Comparison of ENCODE assay signal across 10 cellular contexts in genomic region chr1:162631546-162632233, GRCh38. TPM values are rescaled to one million over a fixed set of nuclear protein-coding genes. Genes with fewer than 3 reads are reported as not detected.
DNase-seq lines count a peak whose midpoint lies in the region; ATAC-seq and FAIRE-seq lines count a peak whose summit lies in the region.
"Had no signal": no experiment of that assay in that cellular context is flagged by ENCODE, and none has a peak within 500 bp of the region (broad histone marks: within the 10 kb centered on the region; RNA-seq: fewer than 3 reads in every experiment).

No MANE protein-coding gene starts in this region.

- ATAC-seq in Right ventricle myocardium inferior (peak; percentile 81), GM19035 (IDR thresholded peaks at IDR 0.05; ENCODE audit: unreplicated experiment) (no peak), HG03354 (IDR thresholded peaks at IDR 0.05; ENCODE audit: poor library complexity, severe bottlenecking, unreplicated experiment) (no peak)
- ATAC-seq: A549 had no signal

- H3K27ac ChIP-seq in muscle layer of duodenum (ENCODE audit: low read length): peak overlapping the region; percentile 94
- H3K27ac ChIP-seq: A549 had no signal

- no peaks in the 10 kb centered on the region for H3K27me3 ChIP-seq in muscle layer of duodenum (ENCODE audit: low read depth, low read length)

- peaks cover 0 to 14% of the 10 kb centered on the region in 2 donors for H3K36me3 ChIP-seq in muscle layer of duodenum (ENCODE audit: control insufficient read depth in 1 of 2, insufficient read depth in 2 of 2, low read length in 2 of 2)

- peaks cover 0 to 4% of the 10 kb centered on the region in 2 donors for H3K4me1 ChIP-seq in muscle layer of duodenum (ENCODE audit: control insufficient read depth in 1 of 2, insufficient read depth in 2 of 2, low read length in 2 of 2)
- H3K4me1 ChIP-seq: A549 had no signal

- FAIRE-seq in endometrium (lab: Jason Lieb, UNC): peak; percentile 51
- FAIRE-seq: A549, colon had no signal

- DNase-seq in Right ventricle myocardium inferior (ENCODE audit: missing footprints): no peak
- DNase-seq in cardiac septum (ENCODE audit: low spot score): no peak
- no peak for DNase-seq in DMS79 treated with DMSO at 0.1 percent for 48 hours (lab: John Stamatoyannopoulos, UW)
- no peak for DNase-seq in SKM-1 treated with dmso at 0.1 percent for 144 hours (lab: John Stamatoyannopoulos, UW; ENCODE audit: unreplicated experiment)

- peak overlapping the region; percentile 71 to 77 for H3K4me3 ChIP-seq in muscle layer of duodenum (ENCODE audit: low read depth in 1 of 2, low read length in 2 of 2)
- H3K4me3 ChIP-seq: A549 had no signal

- intact Hi-C loops in Right ventricle myocardium inferior (cut with DNase I): loop anchor here (5.0 kb wide), 2 partner anchors 56 to 101 kb away; no protein-coding TSS in a partner anchor
- intact Hi-C loops in cardiac septum (cut with DNase I): loop anchor here (5.0 kb wide), 2 partner anchors 46 to 66 kb away; no protein-coding TSS in a partner anchor

- no peaks in the 10 kb centered on the region for H3K9me3 ChIP-seq in muscle layer of duodenum (ENCODE audit: control insufficient read depth in 1 of 2, low read length in 2 of 2)
- H3K9me3 ChIP-seq: A549 had no signal

RNA-seq across cellular contexts. Expression of gene DDR2, which starts 0.6 kb away (rescaled TPM):
- total RNA-seq in Right ventricle myocardium inferior (34.4 TPM), cardiac septum (20.0 TPM)
